ENCODE assay signal across 9 cellular contexts in the genomic region with DNA sequence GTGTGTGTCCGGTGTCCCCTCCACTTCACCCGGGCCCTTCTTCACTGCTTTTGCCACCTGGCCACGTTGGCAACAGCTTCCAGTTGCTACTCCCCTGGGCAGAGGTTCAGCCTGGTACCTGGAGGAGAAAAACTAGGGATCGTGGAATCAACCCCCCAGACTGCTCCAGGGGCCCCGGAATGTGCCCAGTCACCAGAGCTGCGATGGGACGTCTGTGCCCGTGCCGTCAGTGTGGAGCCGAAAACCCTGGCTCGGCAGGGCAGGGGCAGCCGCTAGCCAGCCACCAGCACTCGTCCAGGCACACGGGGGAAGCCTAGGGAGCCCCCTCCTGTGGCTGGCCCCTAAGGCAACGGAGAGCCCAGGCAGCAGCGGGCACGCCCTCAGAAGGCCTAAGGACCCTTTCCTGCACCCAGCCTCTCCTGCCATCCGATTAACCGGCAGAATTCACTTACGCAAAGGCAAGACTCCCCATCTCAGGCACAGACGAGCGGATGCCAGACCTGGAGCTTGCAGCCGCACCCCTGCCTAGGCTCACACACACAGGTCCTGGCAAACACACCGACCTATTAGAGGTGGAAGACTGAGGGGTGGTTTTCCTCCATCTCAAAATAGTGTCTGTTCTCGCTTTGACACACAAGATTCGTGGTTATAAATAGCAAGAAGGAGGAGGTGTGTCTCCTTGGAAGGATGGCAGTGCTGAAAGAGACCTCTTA.
A peak's percentile ranks its signal among the peaks of the same experiment; 100 is the strongest.
DNase-seq lines count a peak whose midpoint lies in the region; ATAC-seq and TF ChIP-seq lines count a peak whose summit lies in the region.
"Had no signal": no experiment of that assay in that cellular context is flagged by ENCODE, and none has a peak within 500 bp of the region (broad histone marks: within the 10 kb centered on the region; RNA-seq: fewer than 3 reads in every experiment).

No MANE protein-coding gene starts in this region.

- no peak overlapping the region for H3K27ac ChIP-seq in HUES64 (ENCODE audit: low read depth, low read length)
- H3K27ac ChIP-seq in dorsolateral prefrontal cortex: no peak overlapping the region
- peak overlapping the region; percentile 57 for H3K27ac ChIP-seq in osteoblast (ENCODE audit: low read depth, low read length)

- H3K4me3 Mint-ChIP-seq in Calu3 (ENCODE audit: low read depth, unreplicated experiment): peak overlapping the region; percentile 59

- peaks cover 12% of the 10 kb centered on the region for H3K4me1 Mint-ChIP-seq in Calu3 (ENCODE audit: low read depth, unreplicated experiment)

- no peaks in the 10 kb centered on the region for H3K9me3 ChIP-seq in HUES64 (ENCODE audit: insufficient read depth, low read depth, low read length)
- no peaks in the 10 kb centered on the region for H3K9me3 ChIP-seq in osteoblast (ENCODE audit: low read depth, low read length)

- no peak overlapping the region for H3K27ac Mint-ChIP-seq in Calu3 (ENCODE audit: unreplicated experiment)

- WGBS in HUES64: 73% methylated on average over 25 of the region's 26 CpGs

- CTCF ChIA-PET in Calu3 (lab: Charles Lee): no interaction called here

- no peak for TF ChIP-seq CTCF in Calu3 (IDR thresholded peaks at IDR 0.05; ENCODE audit: unreplicated experiment)
- no peak for TF ChIP-seq CTCF in dorsolateral prefrontal cortex (IDR thresholded peaks at IDR 0.05 in 54 of 56, conservative IDR thresholded peaks at IDR 0.05 in 2 of 56; ENCODE audit: low read depth in 1 of 56, partially characterized antibody in 56 of 56)
- TF ChIP-seq CTCF in osteoblast (IDR thresholded peaks at IDR 0.05; ENCODE audit: extremely low read depth, low read depth, low read length): no peak

- H3K4me2 ChIP-seq in osteoblast (ENCODE audit: insufficient read depth, low read length): peak overlapping the region; percentile 78

- peaks cover 70% of the 10 kb centered on the region for H3K79me2 ChIP-seq in osteoblast (ENCODE audit: insufficient read depth, low read length)

- no peaks in the 10 kb centered on the region for H3K4me1 ChIP-seq in HUES64 (ENCODE audit: insufficient read depth, low read length)
- H3K4me1 ChIP-seq in osteoblast (ENCODE audit: insufficient read depth, low read length): peaks cover 59% of the 10 kb centered on the region

- H3K36me3 Mint-ChIP-seq in Calu3 (ENCODE audit: insufficient read depth, unreplicated experiment): no peaks in the 10 kb centered on the region

- H4K20me1 ChIP-seq in osteoblast (ENCODE audit: insufficient read depth, low read length): peaks cover 47% of the 10 kb centered on the region

- H3K27me3 ChIP-seq in HUES64 (ENCODE audit: insufficient read depth, low read length): peaks cover 89% of the 10 kb centered on the region
- peaks cover 0 to 75% (median 30%) of the 10 kb centered on the region in 45 donors for H3K27me3 ChIP-seq in dorsolateral prefrontal cortex
- no peaks in the 10 kb centered on the region for H3K27me3 ChIP-seq in osteoblast (ENCODE audit: insufficient read depth, low read length)

- DNase-seq in Calu3: no peak
- DNase-seq in dorsolateral prefrontal cortex: no peak
- DNase-seq in osteoblast (ENCODE audit: insufficient read length, low spot score, missing footprints): peak; percentile 89
- DNase-seq in ACHN: no peak
- DNase-seq in cerebellar nuclear complex (lab: John Stamatoyannopoulos, UW): no peak
- DNase-seq: SIG-M5 had no signal

- no peak overlapping the region for H2AFZ ChIP-seq in osteoblast (ENCODE audit: low read length)

- peaks cover 84% of the 10 kb centered on the region for H3K27me3 Mint-ChIP-seq in Calu3 (ENCODE audit: unreplicated experiment)

- BruUV-seq in Calu3 (replicated peaks; lab: Mats Ljungman, UMichigan): no TSS peak

- no peaks in the 10 kb centered on the region for H3K9me3 Mint-ChIP-seq in Calu3 (ENCODE audit: low read depth, unreplicated experiment)

- ATAC-seq in HG03139 (IDR thresholded peaks at IDR 0.05; ENCODE audit: unreplicated experiment) (no peak), GM18520 (IDR thresholded peaks at IDR 0.05; ENCODE audit: unreplicated experiment) (no peak)

- in situ Hi-C loops in ACHN (cut with HindIII; ENCODE audit: low pct_ligation_motif_present, low pct_unique_long_range_greater_than_20kb, low sequenced_read_pairs): no loop called here

- no peaks in the 10 kb centered on the region for H3K36me3 ChIP-seq in HUES64 (ENCODE audit: insufficient read depth, low read length)
- H3K36me3 ChIP-seq in osteoblast (ENCODE audit: insufficient read depth, low read length): no peaks in the 10 kb centered on the region

- H3K4me3 ChIP-seq in HUES64 (ENCODE audit: low read length) (peak overlapping the region; percentile 50), dorsolateral prefrontal cortex (peak overlapping the region in 46 of 59 donors; percentile 28 to 71 (median 54)), osteoblast (ENCODE audit: insufficient read depth, low read length) (peak overlapping the region; percentile 81)

- no peak overlapping the region for H3K9ac ChIP-seq in HUES64 (ENCODE audit: low read depth, low read length)

- intact Hi-C loops in Calu3 (cut with micrococcal nuclease; ENCODE audit: unreplicated experiment) (no loop called here), dorsolateral prefrontal cortex (cut with DNase I) (no loop called here)
